In genomic region chr1:50959303-50959912, GRCh38 we compare ENCODE assay signal across 8 cellular contexts. TPM values are rescaled to one million over a fixed set of nuclear protein-coding genes. Genes with fewer than 3 reads are reported as not detected.
DNase-seq lines count a peak whose midpoint lies in the region; ATAC-seq and TF ChIP-seq lines count a peak whose summit lies in the region.

No MANE protein-coding gene starts in this region.

- H4K20me1 ChIP-seq in Karpas-422 (ENCODE audit: insufficient read depth, low read depth, low read length): peaks cover 8% of the 10 kb centered on the region; the same call in 1 of the 2 replicates

- H3K4me1 ChIP-seq in Karpas-422 (ENCODE audit: low read length) (peaks cover 46% of the 10 kb centered on the region), prostate gland (replicated peaks) (peaks cover 5% of the 10 kb centered on the region)

- peak; percentile 62 for DNase-seq in Karpas-422
- peak; percentile 18 for DNase-seq in activated T-cell treated with anti-CD3 and anti-CD28 coated beads, Interleukin-2, amount 50 U/mL, for 4 hours
- peak; percentile 58 for DNase-seq in glomerular visceral epithelial cell (ENCODE audit: extremely low spot score)
- DNase-seq in prostate gland (ENCODE audit: low spot score): peak; percentile 24
- no peak for DNase-seq in central memory CD4-positive, alpha-beta T cell

- intact Hi-C loops in prostate gland (cut with DNase I): no loop called here

- no peak overlapping the region for H2AFZ ChIP-seq in Karpas-422 (ENCODE audit: low read length)

- H3K4me1 Mint-ChIP-seq in activated T-cell treated with anti-CD3 and anti-CD28 coated beads, Interleukin-2, amount 50 U/mL, for 4 hours (ENCODE audit: low read depth): peaks cover 28% of the 10 kb centered on the region

- peak overlapping the region; percentile 89 for H3K4me3 Mint-ChIP-seq in activated T-cell treated with anti-CD3 and anti-CD28 coated beads, Interleukin-2, amount 50 U/mL, for 4 hours

- no peaks in the 10 kb centered on the region for H3K27me3 ChIP-seq in Karpas-422 (ENCODE audit: low read length)
- no peaks in the 10 kb centered on the region for H3K27me3 ChIP-seq in prostate gland (replicated peaks; ENCODE audit: insufficient read depth)

- ATAC-seq in GM18502 (IDR thresholded peaks at IDR 0.05; ENCODE audit: poor library complexity, unreplicated experiment) (peak; percentile 24), HG02970 (IDR thresholded peaks at IDR 0.05; ENCODE audit: low FRiP score, unreplicated experiment) (no peak)
- peak; percentile 23 to 44 for ATAC-seq in activated T-cell treated with anti-CD3 and anti-CD28 coated beads, Interleukin-2, amount 50 U/mL, for 4 hours

- H3K36me3 ChIP-seq in Karpas-422 (ENCODE audit: insufficient read depth, low read length): peaks cover 4% of the 10 kb centered on the region; the same call in 1 of the 2 replicates
- H3K36me3 ChIP-seq in prostate gland: no peaks in the 10 kb centered on the region

- peak overlapping the region; percentile 78 for H3K9ac ChIP-seq in Karpas-422 (ENCODE audit: low read length)

- H3K9me2 ChIP-seq in Karpas-422 (replicated peaks; ENCODE audit: insufficient read depth, low read length): no peaks in the 10 kb centered on the region

- TF ChIP-seq POLR2A in prostate gland (IDR thresholded peaks at IDR 0.05): no peak

- H3K27me3 Mint-ChIP-seq in activated T-cell treated with anti-CD3 and anti-CD28 coated beads, Interleukin-2, amount 50 U/mL, for 4 hours (ENCODE audit: low read depth): no peaks in the 10 kb centered on the region

- peaks cover 51% of the 10 kb centered on the region for H3K79me2 ChIP-seq in Karpas-422 (ENCODE audit: low read length)

- TF ChIP-seq CTCF in C4-2B (conservative IDR thresholded peaks at IDR 0.05) (no peak), prostate gland (IDR thresholded peaks at IDR 0.05) (no peak)

- H3K9me3 ChIP-seq in Karpas-422 (ENCODE audit: low read length): no peaks in the 10 kb centered on the region
- H3K9me3 ChIP-seq in prostate gland: no peaks in the 10 kb centered on the region

- H3K36me3 Mint-ChIP-seq in activated T-cell treated with anti-CD3 and anti-CD28 coated beads, Interleukin-2, amount 50 U/mL, for 4 hours (ENCODE audit: insufficient read depth): no peaks in the 10 kb centered on the region

- H3K4me2 ChIP-seq in Karpas-422 (ENCODE audit: low read depth, low read length, poor library complexity, severe bottlenecking): peak overlapping the region; percentile 95

- under 1% methylated on average over 19 of the region's 38 CpGs for WGBS in prostate gland

- H3K27ac ChIP-seq in C4-2B (peak overlapping the region; percentile 97), Karpas-422 (ENCODE audit: low read length) (peak overlapping the region; percentile 32; the same call in 1 of the 2 replicates), prostate gland (peak overlapping the region; percentile 81 to 82)

- no peaks in the 10 kb centered on the region for H3K9me3 Mint-ChIP-seq in activated T-cell treated with anti-CD3 and anti-CD28 coated beads, Interleukin-2, amount 50 U/mL, for 4 hours

- H3K4me3 ChIP-seq in Karpas-422 (ENCODE audit: low read length) (peak overlapping the region; percentile 72), prostate gland (peak overlapping the region; percentile 60 to 75)

RNA-seq across cellular contexts. Expression of gene FAF1, which starts 0.7 kb away (rescaled TPM):
- 51.5 and 112 TPM in 2 replicates for total RNA-seq in Karpas-422 (2014; rRNA removed; shearing (Covaris generic); ENCODE audit: low replicate concordance)
- total RNA-seq in activated T-cell treated with anti-CD3 and anti-CD28 coated beads, Interleukin-2, amount 50 U/mL, for 4 hours: 10 to 100 TPM; 59.8 to 64.2 (median 60.1) TPM
- total RNA-seq in prostate gland: 10 to 100 TPM; 40.4 to 41.5 TPM

RNA-seq across cellular contexts. Expression of gene CDKN2C, which starts 10.6 kb away (rescaled TPM):
- total RNA-seq in Karpas-422 (2014; rRNA removed; shearing (Covaris generic); ENCODE audit: low replicate concordance): 16.8 and 18.5 TPM in 2 replicates
- 1 to 10 TPM; 1.4 to 2.6 (median 1.4) TPM for total RNA-seq in activated T-cell treated with anti-CD3 and anti-CD28 coated beads, Interleukin-2, amount 50 U/mL, for 4 hours
- total RNA-seq in prostate gland: 1 to 10 TPM; 6.8 to 8.4 TPM

Comparison
In these comparisons a context has a peak if more than half of its experiments do, and no peak if none do; other contexts are left out.
1. H3K27ac ChIP-seq: peak in every context shown above with its lines; median percentile 97 in C4-2B; 82 in prostate gland; 32 in Karpas-422.